Comparison of ENCODE assay signal across 11 cellular contexts in genomic region chr6:121932071-121933009, GRCh38.
DNase-seq lines count a peak whose midpoint lies in the region; ATAC-seq and TF ChIP-seq lines count a peak whose summit lies in the region.
"Had no signal": no experiment of that assay in that cellular context is flagged by ENCODE, and none has a peak within 500 bp of the region (broad histone marks: within the 10 kb centered on the region; RNA-seq: fewer than 3 reads in every experiment).

No MANE protein-coding gene starts in this region.

- no peaks in the 10 kb centered on the region for H3K27me3 Mint-ChIP-seq in activated CD8-positive, alpha-beta T cell treated with anti-CD3 and anti-CD28 coated beads, Interleukin-2, amount 10 ng/mL, durations not matched to agents 7 days and 5 days (ENCODE audit: low read depth)
- H3K27me3 Mint-ChIP-seq: activated CD4-positive, alpha-beta memory T cell treated with anti-CD3 and anti-CD28 coated beads, Interleukin-2, amount 10 ng/mL, durations not matched to agents 7 days and 5 days had no signal

- H3K36me3 ChIP-seq in ascending aorta (no peaks in the 10 kb centered on the region), thoracic aorta (no peaks in the 10 kb centered on the region)

- H3K27ac ChIP-seq in ascending aorta (peak overlapping the region; percentile 10 to 63), thoracic aorta (peak overlapping the region; percentile 26 to 51)

- peak; percentile 69 for ATAC-seq in thoracic aorta (ENCODE audit: insufficient number of reproducible peaks, low FRiP score, low read depth)
- no peak for ATAC-seq in omental fat pad (ENCODE audit: low FRiP score)
- no peak for ATAC-seq in activated CD8-positive, alpha-beta T cell treated with anti-CD3 and anti-CD28 coated beads, Interleukin-2, amount 10 ng/mL, durations not matched to agents 7 days and 5 days

- no peaks in the 10 kb centered on the region for H3K4me1 Mint-ChIP-seq in activated CD8-positive, alpha-beta T cell treated with anti-CD3 and anti-CD28 coated beads, Interleukin-2, amount 10 ng/mL, durations not matched to agents 7 days and 5 days (ENCODE audit: low read depth)
- H3K4me1 Mint-ChIP-seq: activated CD4-positive, alpha-beta memory T cell treated with anti-CD3 and anti-CD28 coated beads, Interleukin-2, amount 10 ng/mL, durations not matched to agents 7 days and 5 days had no signal

- H3K27ac Mint-ChIP-seq in activated CD8-positive, alpha-beta T cell treated with anti-CD3 and anti-CD28 coated beads, Interleukin-2, amount 10 ng/mL, durations not matched to agents 7 days and 5 days, result no peak overlapping the region
- H3K27ac Mint-ChIP-seq: activated CD4-positive, alpha-beta memory T cell treated with anti-CD3 and anti-CD28 coated beads, Interleukin-2, amount 10 ng/mL, durations not matched to agents 7 days and 5 days had no signal

- H3K4me1 ChIP-seq in ascending aorta, result peaks cover 0 to 3% of the 10 kb centered on the region in 2 donors
- H3K4me1 ChIP-seq in thoracic aorta (ENCODE audit: control insufficient read depth in 1 of 2, low read depth in 2 of 2), result peaks cover 9 to 14% of the 10 kb centered on the region in 2 donors

- H3K4me3 ChIP-seq in HFF-Myc (replicated peaks; ENCODE audit: low read depth, low read length) (peak overlapping the region; percentile 26), ascending aorta (peak overlapping the region in 1 of 2 donors; percentile 27), thoracic aorta (peak overlapping the region; percentile 39)

- CTCF ChIA-PET in activated CD8-positive, alpha-beta T cell treated with anti-CD3 and anti-CD28 coated beads, Interleukin-2, amount 10 ng/mL, durations not matched to agents 7 days and 5 days (lab: Charles Lee), result no interaction called here

- POLR2A ChIA-PET in activated CD8-positive, alpha-beta T cell treated with anti-CD3 and anti-CD28 coated beads, Interleukin-2, amount 10 ng/mL, durations not matched to agents 7 days and 5 days (lab: Charles Lee), result no interaction called here

- H3K9me3 Mint-ChIP-seq in activated CD8-positive, alpha-beta T cell treated with anti-CD3 and anti-CD28 coated beads, Interleukin-2, amount 10 ng/mL, durations not matched to agents 7 days and 5 days (ENCODE audit: insufficient read depth), result no peaks in the 10 kb centered on the region
- H3K9me3 Mint-ChIP-seq: activated CD4-positive, alpha-beta memory T cell treated with anti-CD3 and anti-CD28 coated beads, Interleukin-2, amount 10 ng/mL, durations not matched to agents 7 days and 5 days had no signal

- intact Hi-C loops in ascending aorta (cut with DNase I), result no loop called here

- DNase-seq in HFF-Myc (ENCODE audit: extremely low read depth, low read depth) (peak; percentile 98), ascending aorta (ENCODE audit: low spot score in 2 of 2) (peak in 1 of 2 donors; percentile 71), iPS DF 4.7 (ENCODE audit: extremely low read depth, low spot score) (peak; percentile 86), thoracic aorta (ENCODE audit: low spot score) (no peak), NCI-H2171 (lab: John Stamatoyannopoulos, UW) (no peak), omental fat pad (ENCODE audit: low spot score) (no peak)
- DNase-seq in activated effector memory CD4-positive, alpha-beta T cell treated with Interleukin-2 at 50 U/mL for 16 hours, result no peak
- DNase-seq in activated CD8-positive, alpha-beta T cell treated with anti-CD3 and anti-CD28 coated beads, Interleukin-2, amount 10 ng/mL, durations not matched to agents 7 days and 5 days, result no peak
- DNase-seq: activated CD4-positive, alpha-beta memory T cell treated with anti-CD3 and anti-CD28 coated beads, Interleukin-2, amount 10 ng/mL, durations not matched to agents 7 days and 5 days; kidney glomerular epithelial cell; NCI-H1436 had no signal

- H3K9me3 ChIP-seq in ascending aorta (no peaks in the 10 kb centered on the region), thoracic aorta (no peaks in the 10 kb centered on the region)

- H3K27me3 ChIP-seq in ascending aorta (no peaks in the 10 kb centered on the region), thoracic aorta (replicated peaks; ENCODE audit: insufficient read depth) (no peaks in the 10 kb centered on the region)

- TF ChIP-seq CTCF in HFF-Myc (IDR thresholded peaks at IDR 0.05; ENCODE audit: low read depth, low read length, missing control alignments) (no peak), ascending aorta (IDR thresholded peaks at IDR 0.05) (no peak), thoracic aorta (IDR thresholded peaks at IDR 0.05) (no peak), omental fat pad (IDR thresholded peaks at IDR 0.05) (no peak)

- H3K36me3 Mint-ChIP-seq in activated CD8-positive, alpha-beta T cell treated with anti-CD3 and anti-CD28 coated beads, Interleukin-2, amount 10 ng/mL, durations not matched to agents 7 days and 5 days (ENCODE audit: low read depth), result no peaks in the 10 kb centered on the region

- no peak overlapping the region for H3K4me3 Mint-ChIP-seq in activated CD8-positive, alpha-beta T cell treated with anti-CD3 and anti-CD28 coated beads, Interleukin-2, amount 10 ng/mL, durations not matched to agents 7 days and 5 days
- H3K4me3 Mint-ChIP-seq: activated CD4-positive, alpha-beta memory T cell treated with anti-CD3 and anti-CD28 coated beads, Interleukin-2, amount 10 ng/mL, durations not matched to agents 7 days and 5 days had no signal

Comparison
In these comparisons a context has a peak if more than half of its experiments do, and no peak if none do; other contexts are left out.
1. DNase-seq: peak in HFF-Myc (single experiment) and iPS DF 4.7 (single experiment); none in thoracic aorta (single experiment), activated effector memory CD4-positive, alpha-beta T cell treated with Interleukin-2 at 50 U/mL for 16 hours (single experiment), NCI-H2171 (single experiment), omental fat pad (single experiment) and activated CD8-positive, alpha-beta T cell treated with anti-CD3 and anti-CD28 coated beads, Interleukin-2, amount 10 ng/mL, durations not matched to agents 7 days and 5 days (single experiment).